Comparison of ENCODE assay signal across 8 cellular contexts in the genomic region with DNA sequence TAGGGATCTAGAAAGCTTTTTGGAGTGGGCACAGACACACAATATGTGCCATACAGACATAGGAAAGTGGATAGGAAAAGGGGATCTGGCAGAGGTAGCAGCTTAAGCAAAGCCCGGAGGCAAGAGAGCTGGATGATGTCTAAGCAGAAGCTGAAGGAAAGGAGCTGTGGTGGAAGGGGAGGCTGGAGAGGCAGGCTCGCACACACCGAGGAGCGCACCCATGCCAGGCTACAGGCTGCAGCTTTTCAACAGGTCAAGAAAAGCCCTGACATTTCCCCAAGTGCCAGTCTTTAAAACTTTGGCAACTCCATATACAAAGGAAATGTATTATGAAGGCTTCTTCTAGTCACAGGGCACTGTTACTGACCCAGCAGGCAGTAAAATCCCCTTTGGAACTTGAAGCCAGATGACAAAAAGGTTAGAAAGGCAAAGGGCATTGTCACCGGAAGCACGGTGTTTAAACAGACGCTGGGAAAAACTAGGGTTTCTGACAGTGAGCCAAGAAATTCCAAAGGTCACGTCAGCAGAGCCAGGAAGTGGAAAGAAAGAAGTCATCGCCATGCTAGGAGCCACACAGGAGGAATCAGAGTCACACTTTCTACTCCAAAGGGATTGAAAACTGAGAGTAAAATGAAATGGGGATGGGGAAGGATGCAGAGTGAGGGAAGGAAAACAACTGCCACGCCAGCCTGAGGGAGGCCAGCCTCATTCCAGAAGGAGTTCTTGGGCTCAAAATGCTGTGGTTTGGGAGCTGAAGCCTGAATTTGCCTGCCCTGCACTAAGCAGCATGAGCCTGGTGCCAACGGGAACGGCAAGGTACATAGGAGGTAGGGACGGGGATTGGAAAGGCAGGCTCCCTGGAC.
DNase-seq lines count a peak whose midpoint lies in the region; ATAC-seq and TF ChIP-seq lines count a peak whose summit lies in the region.

No MANE protein-coding gene starts in this region.

- no peaks in the 10 kb centered on the region for H3K27me3 ChIP-seq in neuron (ENCODE audit: insufficient read depth, low read length)
- no peaks in the 10 kb centered on the region for H3K27me3 ChIP-seq in HAP-1 (ENCODE audit: low read depth)

- ATAC-seq in GM19035 (IDR thresholded peaks at IDR 0.05; ENCODE audit: unreplicated experiment) = no peak
- no peak for ATAC-seq in GM21576 (IDR thresholded peaks at IDR 0.05; ENCODE audit: unreplicated experiment)

- H3K4me1 ChIP-seq in neuron (ENCODE audit: insufficient read depth, low read length) = peaks cover 18% of the 10 kb centered on the region
- H3K4me1 ChIP-seq in HAP-1 = no peaks in the 10 kb centered on the region

- H3K9me3 ChIP-seq in neuron (ENCODE audit: low read length) (no peaks in the 10 kb centered on the region), HAP-1 (no peaks in the 10 kb centered on the region)

- in situ Hi-C loops in HAP-1 (cut with MboI; ENCODE audit: low sequenced_read_pairs) = no loop called here

- H3K36me3 ChIP-seq in neuron (ENCODE audit: insufficient read depth, low read length) (no peaks in the 10 kb centered on the region), HAP-1 (replicated peaks) (no peaks in the 10 kb centered on the region)

- DNase-seq in AG20443 (ENCODE audit: low spot score) (peak; percentile 78), NCI-H460 (ENCODE audit: extremely low read depth, low read depth) (peak; percentile 87), epithelial cell of proximal tubule (ENCODE audit: low read depth) (peak; percentile 96), NCI-H446 treated with DMSO at 0.1 percent for 48 hours (lab: John Stamatoyannopoulos, UW) (no peak), HAP-1 (ENCODE audit: low spot score in 2 of 2) (no peak)

- H3K4me3 ChIP-seq in epithelial cell of proximal tubule (ENCODE audit: low read depth, low read length) = peak overlapping the region; percentile 52
- peak overlapping the region; percentile 35 for H3K4me3 ChIP-seq in neuron (ENCODE audit: low read length)
- no peak overlapping the region for H3K4me3 ChIP-seq in HAP-1

- peak overlapping the region; percentile 79 for H2AFZ ChIP-seq in neuron (ENCODE audit: low read depth, low read length)

- TF ChIP-seq CTCF in epithelial cell of proximal tubule (conservative IDR thresholded peaks at IDR 0.05; ENCODE audit: low read depth, low read length) = no peak

Comparison
In these comparisons a context has a peak if more than half of its experiments do, and no peak if none do; other contexts are left out.
1. DNase-seq: peak in AG20443 (single experiment), NCI-H460 (single experiment) and epithelial cell of proximal tubule (single experiment); none in NCI-H446 treated with DMSO at 0.1 percent for 48 hours (single experiment) and HAP-1 (0 of 2).